In the genomic region with DNA sequence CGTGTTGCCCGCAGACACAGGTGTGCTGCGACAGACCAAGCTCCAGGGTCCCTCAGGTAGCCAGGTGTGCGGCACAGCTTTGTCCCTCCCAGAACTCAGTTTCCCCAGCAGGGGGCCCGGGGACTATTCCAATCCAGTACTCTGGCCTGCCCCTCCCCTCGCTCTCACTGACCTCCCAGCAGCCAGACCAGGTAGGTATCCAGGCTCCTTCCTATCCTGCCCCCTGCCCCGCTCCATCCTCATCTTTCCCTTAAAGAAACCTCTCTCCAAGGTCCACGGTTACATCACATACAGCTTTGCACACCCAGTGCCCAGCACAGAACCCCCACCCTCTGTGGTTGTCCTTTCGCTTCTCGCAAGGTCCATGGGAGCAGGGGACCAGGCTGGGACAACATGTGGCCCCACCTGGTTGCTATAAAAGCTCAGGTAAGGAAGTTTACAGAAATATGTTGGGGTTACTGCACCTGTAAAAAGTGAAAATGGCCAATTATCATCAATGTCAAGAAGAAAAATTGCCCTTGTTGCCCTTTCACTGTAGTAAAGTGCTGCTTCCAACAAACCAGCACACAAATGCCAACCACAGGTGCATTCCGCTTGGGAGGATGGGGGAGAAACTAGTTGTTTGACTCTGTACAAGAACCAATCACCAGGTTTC, we compare ENCODE assay signal across 8 cellular contexts. TPM values are rescaled to one million over a fixed set of nuclear protein-coding genes. Genes with fewer than 3 reads are reported as not detected.
A peak's percentile ranks its signal among the peaks of the same experiment; 100 is the strongest.
DNase-seq lines count a peak whose midpoint lies in the region; ATAC-seq lines count a peak whose summit lies in the region.

No MANE protein-coding gene starts in this region.

- no peaks in the 10 kb centered on the region for H3K27me3 ChIP-seq in endocrine pancreas (ENCODE audit: control insufficient read depth, insufficient read depth, low read length)
- no peaks in the 10 kb centered on the region for H3K27me3 ChIP-seq in rectal smooth muscle tissue (ENCODE audit: control insufficient read depth, insufficient read depth, low read length)

- no peaks in the 10 kb centered on the region for H3K9me3 ChIP-seq in endocrine pancreas (ENCODE audit: control insufficient read depth, low read length)

- ATAC-seq in GM18909 (IDR thresholded peaks at IDR 0.05; ENCODE audit: poor library complexity, unreplicated experiment), result peak; percentile 11

- no peak for DNase-seq in Jurkat, Clone E6-1 (ENCODE audit: low read depth, low spot score)
- no peak for DNase-seq in DMS53 treated with DMSO at 0.1 percent for 48 hours (lab: John Stamatoyannopoulos, UW; ENCODE audit: unreplicated experiment)
- no peak for DNase-seq in NK-92 treated with Interleukin-12 subunit alpha and Interleukin-12 subunit beta, amount 100 ng/mL, for 24 hours (lab: John Stamatoyannopoulos, UW)
- DNase-seq in medulla oblongata (ENCODE audit: extremely low spot score), result no peak
- no peak for DNase-seq in GM03348 (ENCODE audit: low spot score)

- H3K27ac ChIP-seq in rectal smooth muscle tissue (ENCODE audit: low read depth, low read length), result no peak overlapping the region

- no peaks in the 10 kb centered on the region for H3K36me3 ChIP-seq in endocrine pancreas (ENCODE audit: control insufficient read depth, insufficient read depth, low read length)
- no peaks in the 10 kb centered on the region for H3K36me3 ChIP-seq in rectal smooth muscle tissue (ENCODE audit: control insufficient read depth, insufficient read depth, low read length)

- H3K9ac ChIP-seq in endocrine pancreas (ENCODE audit: control insufficient read depth, insufficient read depth, low read length), result peak overlapping the region; percentile 16
- H3K9ac ChIP-seq in rectal smooth muscle tissue (ENCODE audit: low read length), result no peak overlapping the region

- H3K4me3 ChIP-seq in Jurkat, Clone E6-1 (ENCODE audit: low read length), result peak overlapping the region; percentile 68
- H3K4me3 ChIP-seq in endocrine pancreas (ENCODE audit: control insufficient read depth, insufficient read depth, low read length) (peak overlapping the region; percentile 27), rectal smooth muscle tissue (ENCODE audit: low read length) (peak overlapping the region; percentile 61)

- peaks cover 3% of the 10 kb centered on the region for H3K4me1 ChIP-seq in endocrine pancreas (ENCODE audit: control insufficient read depth, insufficient read depth, low read length)
- H3K4me1 ChIP-seq in rectal smooth muscle tissue (ENCODE audit: control insufficient read depth, insufficient read depth, low read length), result peaks cover 3% of the 10 kb centered on the region

RNA-seq across cellular contexts. Expression of a gene that starts 7.3 kb away (rescaled TPM):
- not detected for polyA plus RNA-seq in Jurkat, Clone E6-1 (2012; ENCODE audit: insufficient read depth, insufficient read length)

RNA-seq across cellular contexts. Expression of a gene that starts 59.0 kb away (rescaled TPM):
- 7.7 TPM for polyA plus RNA-seq in Jurkat, Clone E6-1 (2012; ENCODE audit: insufficient read depth, insufficient read length)
